In the genomic region with DNA sequence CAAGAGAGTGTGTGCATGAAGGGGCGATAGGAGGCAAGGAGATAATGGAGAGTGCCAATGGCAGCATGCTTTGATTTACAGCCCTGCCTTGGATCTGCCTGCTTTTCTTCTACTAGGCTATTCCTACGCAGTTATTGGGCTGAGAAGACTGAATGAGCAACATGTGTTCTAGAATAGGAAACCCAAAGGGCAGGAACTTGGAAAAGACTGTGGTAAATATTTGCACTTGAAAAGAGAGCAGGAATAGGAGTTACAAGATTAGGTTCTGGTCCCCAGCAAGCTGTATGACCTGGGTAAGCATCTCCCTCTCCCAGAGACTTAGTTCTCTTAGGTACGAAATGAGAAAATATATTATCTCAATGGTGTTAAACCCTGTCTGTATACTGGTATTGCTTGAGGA, we compare ENCODE assay signal across 15 cellular contexts.
DNase-seq lines count a peak whose midpoint lies in the region; ATAC-seq and TF ChIP-seq lines count a peak whose summit lies in the region.
"Had no signal": no experiment of that assay in that cellular context is flagged by ENCODE, and none has a peak within 500 bp of the region (broad histone marks: within the 10 kb centered on the region; RNA-seq: fewer than 3 reads in every experiment).

No MANE protein-coding gene starts in this region.

- H3K36me3 ChIP-seq in BLaER1 (no peaks in the 10 kb centered on the region), psoas muscle (ENCODE audit: insufficient read depth in 1 of 2, low read depth in 1 of 2) (no peaks in the 10 kb centered on the region)

- H3K27ac ChIP-seq in BLaER1 = peak overlapping the region; percentile 36; the same call in 1 of the 2 replicates
- H3K27ac ChIP-seq in psoas muscle = peak overlapping the region; percentile 21
- H3K27ac ChIP-seq: 22Rv1, A549, C4-2B had no signal

- H3K9me3 ChIP-seq in BLaER1 (peaks cover 4% of the 10 kb centered on the region; the same call in 1 of the 2 replicates), psoas muscle (no peaks in the 10 kb centered on the region)
- H3K9me3 ChIP-seq: A549, Caco-2 had no signal

- intact Hi-C loops in psoas muscle (cut with DNase I) = no loop called here

- ATAC-seq in psoas muscle = no peak
- ATAC-seq: A549; CD8-positive, alpha-beta T cell had no signal

- H3K4me3 ChIP-seq in BLaER1 (no peak overlapping the region), psoas muscle (no peak overlapping the region)
- H3K4me3 ChIP-seq: A549 had no signal

- H4K20me1 ChIP-seq in BLaER1 = no peaks in the 10 kb centered on the region

- no peak for TF ChIP-seq CTCF in psoas muscle (IDR thresholded peaks at IDR 0.05)

- H3K4me2 ChIP-seq in BLaER1 = peak overlapping the region; percentile 72; the same call in 1 of the 2 replicates
- H3K4me2 ChIP-seq: A549 had no signal

- no peak overlapping the region for H3K9ac ChIP-seq in BLaER1

- DNase-seq in left kidney (ENCODE audit: low read depth, low spot score) (peak; percentile 42), psoas muscle (no peak), NCI-H1105 (lab: John Stamatoyannopoulos, UW) (no peak), NCI-H1417 (lab: John Stamatoyannopoulos, UW) (no peak)
- DNase-seq: AML-193; Caco-2; Calu3; CD4-positive, alpha-beta T cell; CD8-positive, alpha-beta T cell; DMS79 treated with DMSO at 0.1 percent for 48 hours; GF-D8 had no signal

- H3K4me1 ChIP-seq in BLaER1 (peaks cover 53% of the 10 kb centered on the region), psoas muscle (peaks cover 5% of the 10 kb centered on the region)
- H3K4me1 ChIP-seq: A549, Caco-2 had no signal

- WGBS in psoas muscle, 3 donors = 44 to 71% (median 52%) methylated on average over 3 of the region's 3 CpGs

- H3K27me3 ChIP-seq in BLaER1 (no peaks in the 10 kb centered on the region), psoas muscle (ENCODE audit: insufficient read depth in 3 of 3, low read length in 2 of 3) (no peaks in the 10 kb centered on the region)
